In the genomic region with DNA sequence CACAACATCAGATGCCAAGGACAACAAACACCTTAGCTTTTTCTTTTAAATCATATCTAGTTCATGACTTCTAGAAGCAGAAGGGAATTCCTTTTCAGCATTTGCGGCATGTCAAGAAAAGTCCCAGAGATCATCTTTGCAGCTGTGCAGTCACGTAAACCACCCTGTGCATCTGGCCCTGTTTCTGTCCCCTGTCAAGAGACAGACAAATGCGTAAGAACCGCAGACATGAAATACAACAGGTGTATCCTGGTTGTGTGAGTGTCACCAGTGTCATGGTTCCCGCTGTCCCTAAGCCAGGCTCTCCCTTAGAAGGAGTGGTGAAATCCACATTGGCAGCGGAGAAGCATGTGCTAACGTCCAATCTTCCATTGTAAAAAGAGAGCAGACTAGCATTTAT, we compare ENCODE assay signal across 32 cellular contexts. TPM values are rescaled to one million over a fixed set of nuclear protein-coding genes. Genes with fewer than 3 reads are reported as not detected.
DNase-seq lines count a peak whose midpoint lies in the region; ATAC-seq, FAIRE-seq and TF ChIP-seq lines count a peak whose summit lies in the region.
"Had no signal": no experiment of that assay in that cellular context is flagged by ENCODE, and none has a peak within 500 bp of the region (broad histone marks: within the 10 kb centered on the region; RNA-seq: fewer than 3 reads in every experiment).

No MANE protein-coding gene starts in this region.

- intact Hi-C loops in GM12878 (cut with micrococcal nuclease; ENCODE audit: unreplicated experiment), result no loop called here

- H3K9me3 Mint-ChIP-seq in stimulated activated memory B cell treated with anti-CD40 and anti-IgM and Interleukin-4, amounts not matched to agents 10 μg/mL and 1 μg/mL and 100 μg/mL, for 72 hours, result no peaks in the 10 kb centered on the region
- H3K9me3 Mint-ChIP-seq: activated naive CD4-positive, alpha-beta T cell treated with anti-CD3 and anti-CD28 coated beads, Interleukin-2, amount 50 U/mL, for 24 hours; natural killer cell treated with Interleukin-12 subunit alpha and Interleukin-12 subunit beta and Interleukin-15 and Interleukin-18, amount 100 ng/mL, for 72 hours had no signal

- no peaks in the 10 kb centered on the region; a peak in 4 of 4 replicates for H3K36me3 ChIP-seq in GM12878 (ENCODE audit: control insufficient read depth in 2 of 2, insufficient read depth in 2 of 2, low read length in 1 of 2)
- H3K36me3 ChIP-seq: ascending aorta, heart right ventricle, pancreas, tibial nerve had no signal

- SMC1A ChIA-PET in GM12878 (lab: Charles Lee; ENCODE audit: uncharacterized antibody, unreplicated experiment), result interaction anchor here (1.3 kb wide), 1 partner anchor 28 kb away, joined by 3 read pairs; a partner anchor contains a TSS

- RAD21 ChIA-PET in GM12878 (lab: Charles Lee; ENCODE audit: unreplicated experiment), result no interaction called here

- peak overlapping the region; percentile 79 for H3K27ac Mint-ChIP-seq in stimulated activated memory B cell treated with anti-CD40 and anti-IgM and Interleukin-4, amounts not matched to agents 10 μg/mL and 1 μg/mL and 100 μg/mL, for 72 hours
- H3K27ac Mint-ChIP-seq: activated CD8-positive, alpha-beta memory T cell treated with anti-CD3 and anti-CD28 coated beads, Interleukin-2, amount 10 ng/mL, durations not matched to agents 7 days and 5 days; activated naive CD4-positive, alpha-beta T cell treated with anti-CD3 and anti-CD28 coated beads, Interleukin-2, amount 50 U/mL, for 24 hours; natural killer cell treated with Interleukin-12 subunit alpha and Interleukin-12 subunit beta and Interleukin-15 and Interleukin-18, amount 100 ng/mL, for 72 hours; stimulated activated naive CD8-positive, alpha-beta T cell treated with anti-CD3 and anti-CD28 coated beads, Interleukin-15, amount 100 ng/mL, for 72 hours had no signal

- in situ Hi-C loops in GM12878 (cut with MboI), result no loop called here

- no peak overlapping the region; the same call in 1 of the 2 replicates for H2AFZ ChIP-seq in GM12878 (ENCODE audit: control insufficient read depth, low read depth, low read length)

- peaks cover 1% of the 10 kb centered on the region; the same call in 1 of the 3 replicates for H3K9me3 ChIP-seq in GM12878 (replicated peaks; ENCODE audit: control insufficient read depth, insufficient read depth, low read length)
- H3K9me3 ChIP-seq: ascending aorta, heart right ventricle, pancreas, tibial nerve had no signal

- no peaks in the 10 kb centered on the region for H3K27me3 Mint-ChIP-seq in stimulated activated memory B cell treated with anti-CD40 and anti-IgM and Interleukin-4, amounts not matched to agents 10 μg/mL and 1 μg/mL and 100 μg/mL, for 72 hours
- H3K27me3 Mint-ChIP-seq: activated CD8-positive, alpha-beta memory T cell treated with anti-CD3 and anti-CD28 coated beads, Interleukin-2, amount 10 ng/mL, durations not matched to agents 7 days and 5 days; activated naive CD4-positive, alpha-beta T cell treated with anti-CD3 and anti-CD28 coated beads, Interleukin-2, amount 50 U/mL, for 24 hours; stimulated activated naive CD8-positive, alpha-beta T cell treated with anti-CD3 and anti-CD28 coated beads, Interleukin-15, amount 100 ng/mL, for 72 hours had no signal

- H4K20me1 ChIP-seq in GM12878 (ENCODE audit: control insufficient read depth, insufficient read depth), result no peaks in the 10 kb centered on the region

- H3K4me3 ChIP-seq in GM12878, result no peak overlapping the region
- H3K4me3 ChIP-seq: ascending aorta, heart right ventricle, pancreas, tibial nerve had no signal

- peaks cover 6% of the 10 kb centered on the region for H3K4me1 ChIP-seq in GM12878 (ENCODE audit: control insufficient read depth, insufficient read depth, low read length)
- H3K4me1 ChIP-seq: ascending aorta, foreskin keratinocyte, pancreas had no signal

- DNase-seq in GM12891 (ENCODE audit: insufficient read length, low spot score) (no peak), GM12878 (ENCODE audit: low read depth, low spot score) (no peak), occipital lobe (lab: John Stamatoyannopoulos, UW) (no peak)
- no peak for DNase-seq in stimulated activated CD4-positive, alpha-beta T cell treated with anti-CD3 and anti-CD28 coated beads, Interleukin-15, amount 100 ng/mL, for 24 hours
- DNase-seq: activated CD4-positive, alpha-beta T cell treated with anti-CD3 and anti-CD28 coated beads for 48 hours; activated CD8-positive, alpha-beta memory T cell treated with anti-CD3 and anti-CD28 coated beads, Interleukin-2, amount 10 ng/mL, durations not matched to agents 7 days and 5 days; COR-L47; cortex of kidney; foreskin keratinocyte; GF-D8; GOT3; heart right ventricle; left cardiac atrium; mesendoderm; NCI-H1105; NCI-H2081; NCI-H345; NCI-H748 treated with DMSO at 0.1 percent for 48 hours; pancreas; right cardiac atrium; RPMI8226; stimulated activated naive CD8-positive, alpha-beta T cell treated with anti-CD3 and anti-CD28 coated beads, Interleukin-15, amount 100 ng/mL, for 72 hours; T-helper 2 cell had no signal

- 0 out of 2 replicates have a peak overlapping the region, but pooled peaks have one; percentile 50 for H3K27ac ChIP-seq in GM12878 (ENCODE audit: control insufficient read depth, insufficient read depth)
- H3K27ac ChIP-seq: ascending aorta, foreskin keratinocyte, heart right ventricle, pancreas, tibial nerve had no signal

- no peak for TF ChIP-seq EP300 in GM12878 (IDR thresholded peaks at IDR 0.05; ENCODE audit: borderline replicate concordance in 1 of 2, control insufficient read depth in 1 of 2, low read depth in 2 of 2, low read length in 2 of 2)

- no peak overlapping the region for H3K9ac ChIP-seq in GM12878 (ENCODE audit: control insufficient read depth, insufficient read depth, low read length)

- CTCF ChIA-PET in GM12878 (lab: Yijun Ruan, JAX), result interaction anchor here (1.5 kb wide), 1 partner anchor 11 kb away, joined by 4 read pairs; no protein-coding TSS in a partner anchor

- TF ChIP-seq RAD21 in GM12878 (IDR thresholded peaks at IDR 0.05; ENCODE audit: insufficient read depth, low read depth, low read length), result 0 out of 2 replicates have a peak, but pooled peaks have one; percentile 1

- POLR2A ChIA-PET in GM12878 (lab: Charles Lee), result no interaction called here

- no peak overlapping the region for H3K4me2 ChIP-seq in GM12878 (ENCODE audit: control insufficient read depth, insufficient read depth)

- FAIRE-seq in GM12891 (lab: Jason Lieb, UNC), result peak; percentile 72
- FAIRE-seq in GM12878 (lab: Jason Lieb, UNC), result no peak
- FAIRE-seq: HepG2, pancreas had no signal

- no peaks in the 10 kb centered on the region for H3K27me3 ChIP-seq in GM12878 (replicated peaks in 1 of 2; ENCODE audit: control insufficient read depth in 2 of 2, insufficient read depth in 2 of 2, low read length in 1 of 2)
- H3K27me3 ChIP-seq: ascending aorta, heart right ventricle, pancreas, tibial nerve had no signal

- H3K79me2 ChIP-seq in GM12878 (ENCODE audit: control insufficient read depth, insufficient read depth, low read length), result no peaks in the 10 kb centered on the region

- BruUV-seq in GM12878 (replicated peaks; lab: Mats Ljungman, UMichigan), result no TSS peak

- 91% methylated on average over 7 of the region's 7 CpGs for WGBS in GM12878 (ENCODE audit: insufficient coverage, insufficient replicate concordance, low lambda C conversion rate, missing lambda C conversion rate)

- TF ChIP-seq POLR2A in GM12891 (IDR thresholded peaks at IDR 0.05; ENCODE audit: low read depth, low read length), result no peak
- no peak for TF ChIP-seq POLR2A in GM12878 (IDR thresholded peaks at IDR 0.05; ENCODE audit: low read depth, low read length)

- TF ChIP-seq CTCF in GM12878 (IDR thresholded peaks at IDR 0.05 in 2 of 3, conservative IDR thresholded peaks at IDR 0.05 in 1 of 3; ENCODE audit: control insufficient read depth in 2 of 3, extremely low read depth in 1 of 3, insufficient read depth in 1 of 3, low read depth in 3 of 3, low read length in 3 of 3), result no peak

- peaks cover 42% of the 10 kb centered on the region for H3K36me3 Mint-ChIP-seq in stimulated activated memory B cell treated with anti-CD40 and anti-IgM and Interleukin-4, amounts not matched to agents 10 μg/mL and 1 μg/mL and 100 μg/mL, for 72 hours
- H3K36me3 Mint-ChIP-seq: activated naive CD4-positive, alpha-beta T cell treated with anti-CD3 and anti-CD28 coated beads, Interleukin-2, amount 50 U/mL, for 24 hours; natural killer cell treated with Interleukin-12 subunit alpha and Interleukin-12 subunit beta and Interleukin-15 and Interleukin-18, amount 100 ng/mL, for 72 hours had no signal

- ATAC-seq in GM21737 (IDR thresholded peaks at IDR 0.05; ENCODE audit: unreplicated experiment) (peak; percentile 56), GM12878 (no peak), GM18520 (IDR thresholded peaks at IDR 0.05; ENCODE audit: unreplicated experiment) (no peak)
- ATAC-seq in stimulated activated memory B cell treated with anti-CD40 and anti-IgM and Interleukin-4, amounts not matched to agents 10 μg/mL and 1 μg/mL and 100 μg/mL, for 72 hours, result peak; percentile 78
- ATAC-seq: activated CD8-positive, alpha-beta memory T cell treated with anti-CD3 and anti-CD28 coated beads, Interleukin-2, amount 10 ng/mL, durations not matched to agents 7 days and 5 days; esophagus mucosa; foreskin keratinocyte; heart right ventricle; HepG2; left cardiac atrium; natural killer cell treated with Interleukin-12 subunit alpha and Interleukin-12 subunit beta and Interleukin-15 and Interleukin-18, amount 100 ng/mL, for 72 hours; pancreas; right cardiac atrium; stimulated activated naive CD8-positive, alpha-beta T cell treated with anti-CD3 and anti-CD28 coated beads, Interleukin-15, amount 100 ng/mL, for 72 hours had no signal

- no peak overlapping the region for H3K4me3 Mint-ChIP-seq in stimulated activated memory B cell treated with anti-CD40 and anti-IgM and Interleukin-4, amounts not matched to agents 10 μg/mL and 1 μg/mL and 100 μg/mL, for 72 hours
- H3K4me3 Mint-ChIP-seq: activated CD8-positive, alpha-beta memory T cell treated with anti-CD3 and anti-CD28 coated beads, Interleukin-2, amount 10 ng/mL, durations not matched to agents 7 days and 5 days; activated naive CD4-positive, alpha-beta T cell treated with anti-CD3 and anti-CD28 coated beads, Interleukin-2, amount 50 U/mL, for 24 hours; natural killer cell treated with Interleukin-12 subunit alpha and Interleukin-12 subunit beta and Interleukin-15 and Interleukin-18, amount 100 ng/mL, for 72 hours; stimulated activated naive CD8-positive, alpha-beta T cell treated with anti-CD3 and anti-CD28 coated beads, Interleukin-15, amount 100 ng/mL, for 72 hours had no signal

- H3K4me1 Mint-ChIP-seq in stimulated activated memory B cell treated with anti-CD40 and anti-IgM and Interleukin-4, amounts not matched to agents 10 μg/mL and 1 μg/mL and 100 μg/mL, for 72 hours, result peaks cover 69% of the 10 kb centered on the region

RNA-seq across cellular contexts. Expression of a gene that starts 28.1 kb away (rescaled TPM):
- polyA plus RNA-seq in GM12891 (2012; ENCODE audit: low read depth, missing spikeins), result 77.4 TPM
- total RNA-seq in GM12878 (2013; cell fraction: nucleolus; rRNA removed), result 79.0 and 83.4 TPM in 2 replicates
- total RNA-seq in GM12878 (2014; rRNA removed) (103 and 132 TPM in 2 replicates), GM12878 (2014; rRNA removed; fragmentation: Illumina TruSeq; extraction: Trizol) (111 and 122 TPM in 2 replicates), GM12878 (2021) (68.2 and 77.3 TPM in 2 replicates), occipital lobe (2.2 TPM)
- 90.7 TPM for polyA plus RNA-seq in GM12878 (2011; ENCODE audit: low read depth)
- polyA plus RNA-seq in GM12878 (2011; rRNA removed) (118 and 145 TPM in 2 replicates), GM12878 (2014; fragmentation: Illumina TruSeq; extraction: Trizol) (136 and 138 TPM in 2 replicates), GM12878 (2014; fragmentation: Nextera tagmentation; extraction: Ambion mirVana) (100 to 1,000 TPM; 306 to 457 TPM), GM12878 (2014; rRNA removed) (83.2 and 119 TPM in 2 replicates), GM12878 (2016; fragmentation: Nextera tagmentation; extraction: Ambion mirVana) (100 to 1,000 TPM; 180 to 186 TPM)
- 92.0 and 93.2 TPM in 2 replicates for polyA plus RNA-seq in GM12878 (2011; cell fraction: cytosol; rRNA removed)
- 28.5 and 54.0 TPM in 2 replicates for polyA plus RNA-seq in GM12878 (2011; cell fraction: nucleus; rRNA removed)
- 80.3 and 84.9 TPM in 2 replicates for polyA plus RNA-seq in GM12878 (2012)
- polyA minus RNA-seq in GM12878 (2011; rRNA and poly(A)+ RNA removed), result 50.8 and 71.5 TPM in 2 replicates
- 31.0 and 32.2 TPM in 2 replicates for polyA minus RNA-seq in GM12878 (2011; cell fraction: cytosol; rRNA and poly(A)+ RNA removed)
- polyA minus RNA-seq in GM12878 (2011; cell fraction: nucleus; rRNA and poly(A)+ RNA removed), result 14.5 and 15.8 TPM in 2 replicates
- total RNA-seq: ascending aorta, foreskin keratinocyte, HepG2 had no signal
- polyA plus RNA-seq: foreskin keratinocyte, HepG2 had no signal

Comparison
In these comparisons a context has a peak if more than half of its experiments do, and no peak if none do; other contexts are left out.
1. ATAC-seq: peak in GM21737 (single experiment) and stimulated activated memory B cell treated with anti-CD40 and anti-IgM and Interleukin-4, amounts not matched to agents 10 μg/mL and 1 μg/mL and 100 μg/mL, for 72 hours (single experiment); none in GM12878 (single experiment) and GM18520 (single experiment).
2. RNA of a gene that starts 28.1 kb away (total RNA-seq): 68.2 to 132 TPM in GM12878; 2.2 TPM in occipital lobe (single experiment); every median in the first group is over 10 times any median in the second.